5 cellular contexts compared by ENCODE assay signal in the genomic region with DNA sequence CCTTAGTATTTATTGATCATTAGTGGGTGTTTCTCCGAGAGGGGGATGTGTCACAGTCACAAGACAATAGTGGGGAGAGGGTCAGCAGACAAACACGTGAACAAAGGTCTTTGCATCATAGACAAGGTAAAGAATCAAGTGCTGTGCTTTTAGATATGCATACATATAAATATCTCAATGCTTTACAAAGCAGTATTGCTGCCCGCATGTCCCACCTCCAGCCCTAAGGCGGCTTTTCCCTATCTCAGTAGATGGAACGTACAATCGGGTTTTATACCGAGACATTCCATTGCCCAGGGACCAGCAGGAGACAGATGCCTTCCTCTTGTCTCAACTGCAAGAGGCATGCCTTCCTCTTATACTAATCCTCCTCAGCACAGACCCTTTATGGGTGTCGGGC. TPM values are rescaled to one million over a fixed set of nuclear protein-coding genes. Genes with fewer than 3 reads are reported as not detected.
DNase-seq lines count a peak whose midpoint lies in the region; TF ChIP-seq lines count a peak whose summit lies in the region.
"Not testable (repeated sequence)": the region's sequence is repeated elsewhere in the genome, so short reads cannot be mapped to it uniquely, and the experiment has no call there.

No MANE protein-coding gene starts in this region.

- H4K91ac ChIP-seq in trophoblast cell (ENCODE audit: low read depth, low read length) = not testable (repeated sequence)

- H3K18ac ChIP-seq in trophoblast cell (ENCODE audit: low read length) = not testable (repeated sequence)

- not testable (repeated sequence) for TF ChIP-seq CTCF in WERI-Rb-1 (IDR thresholded peaks at IDR 0.05; ENCODE audit: low read depth, low read length); glutamatergic neuron (IDR thresholded peaks at IDR 0.05; ENCODE audit: partially characterized antibody, unreplicated experiment); neural progenitor cell (IDR thresholded peaks at IDR 0.05)

- H3K27ac Mint-ChIP-seq in glutamatergic neuron (ENCODE audit: unreplicated experiment) = peak overlapping the region; percentile 90
- H3K27ac Mint-ChIP-seq in neural progenitor cell = not testable (repeated sequence)

- not testable (repeated sequence) for H3K27me3 ChIP-seq in WERI-Rb-1 (ENCODE audit: insufficient read depth, low read depth, severe bottlenecking); neural progenitor cell; trophoblast cell (ENCODE audit: insufficient read depth, low read length)

- not testable (repeated sequence) for H3K23ac ChIP-seq in trophoblast cell (ENCODE audit: low read length)

- not testable (repeated sequence) for H3K27me3 Mint-ChIP-seq in glutamatergic neuron (ENCODE audit: unreplicated experiment); neural progenitor cell (ENCODE audit: insufficient read depth, low read depth)

- H2BK5ac ChIP-seq in trophoblast cell (ENCODE audit: low read depth, low read length, poor library complexity) = not testable (repeated sequence)

- not testable (repeated sequence) for H3K27ac ChIP-seq in WERI-Rb-1; neural progenitor cell; trophoblast cell (ENCODE audit: low read depth, low read length)

- not testable (repeated sequence) for H3K79me2 ChIP-seq in neural progenitor cell (ENCODE audit: low read depth); trophoblast cell (ENCODE audit: control insufficient read depth, insufficient read depth, low read length, poor library complexity)

- H2BK12ac ChIP-seq in trophoblast cell (ENCODE audit: low read length) = not testable (repeated sequence)

- not testable (repeated sequence) for H3K4ac ChIP-seq in trophoblast cell (ENCODE audit: low read depth, low read length)

- H3K36me3 Mint-ChIP-seq in glutamatergic neuron (ENCODE audit: unreplicated experiment); neural progenitor cell: not testable (repeated sequence)

- H4K8ac ChIP-seq in trophoblast cell (ENCODE audit: low read depth, low read length) = not testable (repeated sequence)

- not testable (repeated sequence) for H3K36me3 ChIP-seq in WERI-Rb-1; neural progenitor cell; trophoblast cell (ENCODE audit: control insufficient read depth in 1 of 2, insufficient read depth in 2 of 2, low read length in 2 of 2)

- H3K4me3 ChIP-seq in WERI-Rb-1 (ENCODE audit: low read depth, low read length); neural progenitor cell; trophoblast cell (ENCODE audit: low read depth, low read length): not testable (repeated sequence)

- H3K14ac ChIP-seq in trophoblast cell (ENCODE audit: low read length) = not testable (repeated sequence)

- H2BK120ac ChIP-seq in trophoblast cell (ENCODE audit: insufficient read depth, low read length, poor library complexity) = not testable (repeated sequence)

- H3K9ac ChIP-seq in neural progenitor cell; trophoblast cell (ENCODE audit: low read length): not testable (repeated sequence)

- peaks cover 10% of the 10 kb centered on the region for H3K9me3 Mint-ChIP-seq in glutamatergic neuron (ENCODE audit: unreplicated experiment)
- not testable (repeated sequence) for H3K9me3 Mint-ChIP-seq in neural progenitor cell

- not testable (repeated sequence) for H3K4me3 Mint-ChIP-seq in glutamatergic neuron (ENCODE audit: unreplicated experiment); neural progenitor cell

- not testable (repeated sequence) for H3F3A ChIP-seq in neural progenitor cell (ENCODE audit: low read depth)

- not testable (repeated sequence) for H4K20me1 ChIP-seq in neural progenitor cell (ENCODE audit: low read depth)

- H4K12ac ChIP-seq in trophoblast cell (ENCODE audit: low read depth, low read length) = not testable (repeated sequence)

- DNase-seq in WERI-Rb-1 (peak; percentile 13), ecto neural progenitor cell (ENCODE audit: low spot score) (peak; percentile 7), trophoblast cell (peak; percentile 52 to 54)
- DNase-seq in glutamatergic neuron; neural progenitor cell (ENCODE audit: low spot score): not testable (repeated sequence)

- H2AFZ ChIP-seq in neural progenitor cell (replicated peaks); trophoblast cell (ENCODE audit: insufficient read depth, low read length, poor library complexity): not testable (repeated sequence)

- no CpG with 5 or more reads among the region's 8 CpGs for WGBS in trophoblast cell (ENCODE audit: extremely low coverage, insufficient coverage, insufficient read length)

- not testable (repeated sequence) for H3K9me3 ChIP-seq in WERI-Rb-1 (ENCODE audit: severe bottlenecking); neural progenitor cell (ENCODE audit: low read depth); trophoblast cell (ENCODE audit: insufficient read depth, low read depth, low read length)

- peak overlapping the region; percentile 38 for H3K4me2 ChIP-seq in neural progenitor cell
- not testable (repeated sequence) for H3K4me2 ChIP-seq in trophoblast cell (ENCODE audit: low read length)

- not testable (repeated sequence) for H3K4me1 ChIP-seq in neural progenitor cell; trophoblast cell (ENCODE audit: control insufficient read depth in 1 of 2, insufficient read depth in 2 of 2, low read length in 2 of 2)

- H3K79me1 ChIP-seq in trophoblast cell (ENCODE audit: low read length) = not testable (repeated sequence)

- not testable (repeated sequence) for H3K4me1 Mint-ChIP-seq in glutamatergic neuron (ENCODE audit: low read depth, unreplicated experiment)
- peaks cover 15% of the 10 kb centered on the region for H3K4me1 Mint-ChIP-seq in neural progenitor cell

- not testable (repeated sequence) for H2AK5ac ChIP-seq in trophoblast cell (ENCODE audit: low read length)

RNA-seq across cellular contexts. Expression of a gene that starts 41.6 kb away (rescaled TPM):
- total RNA-seq in glutamatergic neuron (ENCODE audit: unreplicated experiment) (80.3 TPM), neural progenitor cell (ENCODE audit: low replicate concordance) (101 and 116 TPM in 2 replicates)
- 77.7 and 78.2 TPM in 2 replicates for polyA plus RNA-seq in trophoblast cell (2013)
